8 cellular contexts compared by ENCODE assay signal in the genomic region with DNA sequence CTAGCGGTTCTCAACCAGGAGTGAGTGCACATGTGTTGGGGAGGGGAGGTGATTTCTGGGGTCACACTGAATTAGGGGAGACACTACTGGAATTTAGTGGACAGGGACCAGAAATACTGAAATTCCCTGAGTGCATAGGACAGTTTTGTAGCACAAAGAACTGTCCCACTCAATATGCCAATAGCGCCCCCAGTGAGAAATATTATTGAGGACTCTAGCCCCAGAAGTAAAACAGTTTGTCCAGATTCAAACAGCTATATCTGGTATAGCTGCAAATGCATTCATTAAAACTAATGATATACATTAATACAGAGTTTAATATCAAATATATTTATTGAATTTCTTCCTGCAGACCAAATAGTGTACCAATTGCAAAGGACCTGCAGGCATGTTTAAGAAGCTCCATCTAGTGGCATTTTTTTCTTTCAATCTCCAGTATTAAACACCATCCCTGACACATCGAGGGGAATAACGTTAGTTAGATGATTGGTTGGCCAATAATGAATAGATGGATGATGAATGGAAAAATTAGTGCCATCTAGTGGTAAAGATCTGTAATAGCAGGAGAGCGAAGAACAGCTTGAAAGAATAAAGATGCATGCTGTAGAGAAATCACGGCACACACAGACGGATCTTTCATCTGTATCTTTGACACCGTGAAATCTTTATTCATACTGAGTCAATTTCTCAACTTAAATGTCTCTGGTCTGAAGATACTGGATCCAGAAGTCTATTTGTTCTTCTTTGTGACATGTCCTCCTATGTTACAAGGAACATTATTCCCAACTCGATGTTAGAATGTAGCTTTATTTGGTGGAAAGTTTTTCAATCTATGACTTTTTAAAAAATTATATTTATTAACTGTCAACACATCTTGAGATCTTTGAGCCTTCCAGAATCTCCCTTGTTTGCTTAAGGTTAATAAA.
DNase-seq lines count a peak whose midpoint lies in the region; ATAC-seq, FAIRE-seq and TF ChIP-seq lines count a peak whose summit lies in the region.

No MANE protein-coding gene starts in this region.

- CTCF ChIA-PET in Panc1 (lab: Charles Lee), result interaction anchor here (0.7 to 1.1 kb wide), 5 partner anchors 10 to 265 kb away, joined by 3 to 7 read pairs (median 4); no protein-coding TSS in a partner anchor

- in situ Hi-C loops in Panc1 (cut with HindIII; ENCODE audit: low pct_unique_long_range_greater_than_20kb, low sequenced_read_pairs), result no loop called here

- no peak overlapping the region for H3K27ac Mint-ChIP-seq in naive thymus-derived CD8-positive, alpha-beta T cell

- intact Hi-C loops in Panc1 (cut with micrococcal nuclease; ENCODE audit: unreplicated experiment), result loop anchor here (5.0 kb wide), 1 partner anchor 170 kb away; no protein-coding TSS in a partner anchor

- H3K9me3 Mint-ChIP-seq in naive thymus-derived CD8-positive, alpha-beta T cell, result no peaks in the 10 kb centered on the region

- POLR2A ChIA-PET in Panc1 (lab: Charles Lee), result no interaction called here
- POLR2A ChIA-PET in naive thymus-derived CD8-positive, alpha-beta T cell (lab: Charles Lee), result no interaction called here

- TF ChIP-seq CTCF in D721Med (IDR thresholded peaks at IDR 0.05; ENCODE audit: insufficient read depth, missing control alignments) (peak; percentile 74), Panc1 (IDR thresholded peaks at IDR 0.05) (peak; percentile 78), epithelial cell of esophagus (IDR thresholded peaks at IDR 0.05; ENCODE audit: insufficient read depth, low read depth, low read length, missing control alignments) (peak; percentile 69)

- no peak overlapping the region for H3K4me3 Mint-ChIP-seq in naive thymus-derived CD8-positive, alpha-beta T cell

- no peaks in the 10 kb centered on the region for H3K4me1 ChIP-seq in Panc1 (ENCODE audit: control insufficient read depth, insufficient read depth, low read length)

- no peak overlapping the region for H3K27ac ChIP-seq in Panc1 (ENCODE audit: low read length)

- BruUV-seq in Panc1 (replicated peaks; lab: Mats Ljungman, UMichigan), result no TSS peak

- peaks cover 2% of the 10 kb centered on the region; the same call in 1 of the 2 replicates for H3K27me3 ChIP-seq in Panc1 (ENCODE audit: control insufficient read depth, insufficient read depth, low read length)

- peak; percentile 71 for FAIRE-seq in D721Med (lab: Jason Lieb, UNC)

- no peaks in the 10 kb centered on the region for H3K9me3 ChIP-seq in Panc1 (ENCODE audit: control insufficient read depth, insufficient read depth, low read depth, low read length)

- ATAC-seq in GM19328 (IDR thresholded peaks at IDR 0.05; ENCODE audit: unreplicated experiment), result peak; percentile 55
- peak; percentile 79 for ATAC-seq in HG03565 (IDR thresholded peaks at IDR 0.05; ENCODE audit: unreplicated experiment)
- ATAC-seq in Panc1, result peak; percentile 72
- ATAC-seq in naive thymus-derived CD8-positive, alpha-beta T cell, result peak; percentile 59 to 78

- no peak for DNase-seq in D721Med (ENCODE audit: insufficient read length, low spot score)
- peak; percentile 48 for DNase-seq in Panc1 (ENCODE audit: low read depth, low spot score)
- DNase-seq in epithelial cell of esophagus (ENCODE audit: low read depth), result peak; percentile 73
- peak in 3 of 10 donors; percentile 50 to 63 (median 54) for DNase-seq in naive thymus-derived CD8-positive, alpha-beta T cell
- DNase-seq in nucleus accumbens (lab: John Stamatoyannopoulos, UW), result no peak
- DNase-seq in activated T-cell treated with anti-CD3 and anti-CD28 coated beads, Interleukin-2, amount 50 U/mL, for 1 hour, result no peak

- H3K36me3 Mint-ChIP-seq in naive thymus-derived CD8-positive, alpha-beta T cell, result no peaks in the 10 kb centered on the region

- H3K36me3 ChIP-seq in Panc1 (ENCODE audit: control insufficient read depth, insufficient read depth, low read length), result no peaks in the 10 kb centered on the region

- H3K27me3 Mint-ChIP-seq in naive thymus-derived CD8-positive, alpha-beta T cell, result peaks cover 0 to 1% (median 0%) of the 10 kb centered on the region in 5 donors

- H3K4me1 Mint-ChIP-seq in naive thymus-derived CD8-positive, alpha-beta T cell, result peaks cover 0 to 4% (median 0%) of the 10 kb centered on the region in 4 donors

- H3K4me3 ChIP-seq in Panc1 (ENCODE audit: low read depth in 2 of 2, low read length in 2 of 2), result no peak overlapping the region
- no peak overlapping the region for H3K4me3 ChIP-seq in epithelial cell of esophagus (ENCODE audit: low read length)

Comparison
In these comparisons a context has a peak if more than half of its experiments do, and no peak if none do; other contexts are left out.
1. DNase-seq: peak in Panc1 (single experiment) and epithelial cell of esophagus (single experiment); none in D721Med (single experiment), nucleus accumbens (0 of 56) and activated T-cell treated with anti-CD3 and anti-CD28 coated beads, Interleukin-2, amount 50 U/mL, for 1 hour (single experiment).
2. Peak in every context shown above with its lines, with median percentiles within 50 percentile points of each other: CTCF ChIP-seq and ATAC-seq.